Comparison of ENCODE assay signal across 2 cellular contexts in genomic region chr15:63532307-63532744, GRCh38.
TF ChIP-seq lines count a peak whose summit lies in the region.

No MANE protein-coding gene starts in this region.

TF ChIP-seq in GM23338, 12 proteins besides CTCF, POLR2A, EP300 and RAD21 (continued from another document):
- no peak for TF ChIP-seq STAT1 (IDR thresholded peaks at IDR 0.05; ENCODE audit: unreplicated experiment)
- no peak for TF ChIP-seq EZH2 (IDR thresholded peaks at IDR 0.05; ENCODE audit: low read depth, unreplicated experiment)
- no peak for TF ChIP-seq ZNF462 (CRISPR knock-in tag; IDR thresholded peaks at IDR 0.05)
- no peak for TF ChIP-seq REST (IDR thresholded peaks at IDR 0.05; ENCODE audit: unreplicated experiment)
- TF ChIP-seq ZNF331 (CRISPR knock-in tag; IDR thresholded peaks at IDR 0.05; ENCODE audit: low read depth) = no peak

TF ChIP-seq in liver, 16 proteins besides CTCF, POLR2A, EP300 and RAD21 (continued from another document):
- TF ChIP-seq REST (IDR thresholded peaks at IDR 0.05) (no peak), JUND (IDR thresholded peaks at IDR 0.05) (peak in 1 of 2 donors; percentile 10), HNF4A (conservative IDR thresholded peaks at IDR 0.05) (peak; percentile 15 to 18), NR2F2 (IDR thresholded peaks at IDR 0.05) (no peak), GABPA (IDR thresholded peaks at IDR 0.05 in 1 of 2, conservative IDR thresholded peaks at IDR 0.05 in 1 of 2) (no peak), YY1 (IDR thresholded peaks at IDR 0.05) (peak; percentile 69)
TF ChIP-seq in liver: peak in this region for 4.
